16 cellular contexts compared by ENCODE assay signal in genomic region chr4:92634891-92635290, GRCh38.
"Had no signal": no experiment of that assay in that cellular context is flagged by ENCODE, and none has a peak within 500 bp of the region (broad histone marks: within the 10 kb centered on the region; RNA-seq: fewer than 3 reads in every experiment).

No MANE protein-coding gene starts in this region.

- DNase-seq: activated B cell treated with CpG ODN at 0.5 μM for 24 hours; activated CD4-positive, alpha-beta T cell treated with anti-CD3 and anti-CD28 coated beads for 48 hours; activated CD8-positive, alpha-beta memory T cell treated with anti-CD3 and anti-CD28 coated beads, Interleukin-2, amount 50 U/mL, for 48 hours; activated CD8-positive, alpha-beta T cell treated with anti-CD3 and anti-CD28 coated beads, Interleukin-2, amount 10 ng/mL, durations not matched to agents 7 days and 5 days; activated gamma-delta T cell treated with Interleukin-2 at 50 U/mL for 16 hours; activated T-cell treated with anti-CD3 and anti-CD28 coated beads, Interleukin-2, amount 50 U/mL, for 72 hours; aorta; erythroblast; left ventricle myocardium superior; mesenchymal stem cell; natural killer cell; stimulated activated naive CD8-positive, alpha-beta T cell treated with anti-CD3 and anti-CD28 coated beads, Interleukin-15, amount 100 ng/mL, for 72 hours; T-helper 2 cell had no signal

- ATAC-seq: activated CD8-positive, alpha-beta T cell treated with anti-CD3 and anti-CD28 coated beads, Interleukin-2, amount 10 ng/mL, durations not matched to agents 7 days and 5 days; activated T-cell treated with anti-CD3 and anti-CD28 coated beads, Interleukin-2, amount 50 U/mL, for 72 hours; left ventricle myocardium superior; natural killer cell; sciatic nerve; stimulated activated naive CD8-positive, alpha-beta T cell treated with anti-CD3 and anti-CD28 coated beads, Interleukin-15, amount 100 ng/mL, for 72 hours had no signal

- H3K27ac ChIP-seq: hepatocyte, prostate gland had no signal
